Comparison of ENCODE assay signal across 8 cellular contexts in the genomic region with DNA sequence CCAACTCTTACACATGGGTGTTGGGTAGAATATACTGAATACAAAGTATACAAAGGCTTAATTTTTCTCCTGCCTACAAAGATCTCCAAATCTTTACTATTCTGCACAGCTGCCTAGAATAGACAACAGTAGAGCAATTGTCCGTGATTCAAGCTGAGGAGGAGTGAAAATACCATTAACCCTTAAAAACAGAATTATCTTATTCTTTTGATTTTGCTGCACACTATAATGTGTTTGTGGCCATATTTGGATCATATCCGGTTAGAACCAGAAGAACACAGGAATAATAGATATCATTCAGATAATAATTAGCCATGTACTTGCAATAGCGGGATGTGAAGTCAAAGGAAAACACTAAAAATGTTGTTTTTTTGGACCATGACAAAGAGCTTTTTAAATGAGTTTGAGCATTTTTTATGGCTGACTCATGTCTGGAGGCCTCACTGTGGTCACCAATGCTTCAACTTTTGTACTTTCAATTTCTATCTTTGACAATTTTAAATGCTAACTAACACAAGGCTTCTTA.
DNase-seq lines count a peak whose midpoint lies in the region; ATAC-seq and TF ChIP-seq lines count a peak whose summit lies in the region.

No MANE protein-coding gene starts in this region.

- TF ChIP-seq CTCF in fibroblast of villous mesenchyme (IDR thresholded peaks at IDR 0.05; ENCODE audit: insufficient read depth, low read depth, low read length), result no peak

- peak overlapping the region; percentile 5 for H3K4me3 ChIP-seq in fibroblast of villous mesenchyme (ENCODE audit: low read depth, low read length)

- ATAC-seq in GM21717 (IDR thresholded peaks at IDR 0.05; ENCODE audit: unreplicated experiment), result peak; percentile 83

- DNase-seq in Daoy (ENCODE audit: low read depth) (peak; percentile 55), LHCN-M2 (ENCODE audit: low read depth) (peak; percentile 88), fibroblast of villous mesenchyme (ENCODE audit: low read depth) (peak; percentile 83), GM19240 (ENCODE audit: insufficient read length, low spot score) (no peak), NCI-H524 treated with DMSO at 0.1 percent for 48 hours (lab: John Stamatoyannopoulos, UW) (no peak), retina (no peak)
- no peak for DNase-seq in stimulated activated CD4-positive, alpha-beta T cell treated with anti-CD3 and anti-CD28 coated beads, Interleukin-1b, Interleukin-23, amount 100 ng/mL, for 48 hours

Comparison
In these comparisons a context has a peak if more than half of its experiments do, and no peak if none do; other contexts are left out.
1. DNase-seq: peak in Daoy (single experiment), LHCN-M2 (single experiment) and fibroblast of villous mesenchyme (single experiment); none in stimulated activated CD4-positive, alpha-beta T cell treated with anti-CD3 and anti-CD28 coated beads, Interleukin-1b, Interleukin-23, amount 100 ng/mL, for 48 hours (single experiment), GM19240 (single experiment), NCI-H524 treated with DMSO at 0.1 percent for 48 hours (single experiment) and retina (single experiment).